13 cellular contexts compared by ENCODE assay signal in genomic region chr22:39361495-39361894, GRCh38. TPM values are rescaled to one million over a fixed set of nuclear protein-coding genes. Genes with fewer than 3 reads are reported as not detected.
DNase-seq lines count a peak whose midpoint lies in the region; ATAC-seq and TF ChIP-seq lines count a peak whose summit lies in the region.
"Had no signal": no experiment of that assay in that cellular context is flagged by ENCODE, and none has a peak within 500 bp of the region (broad histone marks: within the 10 kb centered on the region; RNA-seq: fewer than 3 reads in every experiment).

No MANE protein-coding gene starts in this region.

- H3K4me2 ChIP-seq in DOHH2 (ENCODE audit: low read length) (no peak overlapping the region), mesenchymal stem cell (ENCODE audit: low read length, poor library complexity, severe bottlenecking) (no peak overlapping the region)

- TF ChIP-seq RAD21 in Ishikawa (IDR thresholded peaks at IDR 0.05; ENCODE audit: low read depth) = no peak

- H2BK12ac ChIP-seq in mesenchymal stem cell (ENCODE audit: low read length in 2 of 2) = no peak overlapping the region

- no peak overlapping the region for H3K27ac ChIP-seq in DOHH2 (ENCODE audit: low read depth, low read length)
- no peak overlapping the region for H3K27ac ChIP-seq in mesenchymal stem cell (ENCODE audit: low read length, poor library complexity, severe bottlenecking)
- H3K27ac ChIP-seq: left ventricle myocardium inferior, uterus had no signal

- H3K4me1 ChIP-seq in DOHH2 (ENCODE audit: control insufficient read depth, low read length) (peaks cover 8% of the 10 kb centered on the region), mesenchymal stem cell (ENCODE audit: control insufficient read depth, insufficient read depth, low read depth, low read length) (peaks cover 63% of the 10 kb centered on the region)

- H3K9ac ChIP-seq in mesenchymal stem cell (ENCODE audit: low read length) = no peak overlapping the region

- DNase-seq in mesenchymal stem cell = no peak
- no peak for DNase-seq in A172 (ENCODE audit: low spot score)
- DNase-seq: activated CD4-positive, alpha-beta T cell treated with anti-CD3 and anti-CD28 coated beads, Interleukin-2, amount 50 U/mL, for 48 hours; activated effector memory CD4-positive, alpha-beta T cell treated with anti-CD3 and anti-CD28 coated beads, Interleukin-2, amount 50 U/mL, for 16 hours; foreskin melanocyte; hippocampal formation; left ventricle myocardium inferior; uterus had no signal

- H2AFZ ChIP-seq in mesenchymal stem cell (ENCODE audit: low read depth, low read length) = no peak overlapping the region

- H3K27me3 ChIP-seq in DOHH2 (ENCODE audit: control insufficient read depth, low read length) = no peaks in the 10 kb centered on the region
- no peaks in the 10 kb centered on the region for H3K27me3 ChIP-seq in mesenchymal stem cell (ENCODE audit: control insufficient read depth in 1 of 2, insufficient read depth in 1 of 2, low read length in 2 of 2)
- H3K27me3 ChIP-seq: uterus had no signal

- no peak overlapping the region for H3K4ac ChIP-seq in mesenchymal stem cell (ENCODE audit: low read depth in 1 of 2, low read length in 2 of 2)

- ATAC-seq in GM18907 (IDR thresholded peaks at IDR 0.05; ENCODE audit: unreplicated experiment) = no peak
- ATAC-seq: GM12878 had no signal

- H4K91ac ChIP-seq in mesenchymal stem cell (ENCODE audit: low read length) = no peak overlapping the region

- no peak overlapping the region for H2BK120ac ChIP-seq in mesenchymal stem cell (ENCODE audit: low read depth, low read length)

- no peaks in the 10 kb centered on the region for H4K20me1 ChIP-seq in DOHH2 (ENCODE audit: control insufficient read depth, insufficient read depth, low read depth, low read length)

- WGBS in mesenchymal stem cell = 98% methylated on average over 7 of the region's 7 CpGs

- no peaks in the 10 kb centered on the region for H3K9me2 ChIP-seq in DOHH2 (replicated peaks; ENCODE audit: control insufficient read depth, low read length)

- H3K23ac ChIP-seq in mesenchymal stem cell (ENCODE audit: low read length in 2 of 2) = no peak overlapping the region

- TF ChIP-seq EP300 in Ishikawa (IDR thresholded peaks at IDR 0.05; ENCODE audit: borderline replicate concordance) = no peak

- TF ChIP-seq CTCF in DOHH2 (IDR thresholded peaks at IDR 0.05; ENCODE audit: low read depth, low read length, poor library complexity, severe bottlenecking) = peak; percentile 13

- H3K4me3 ChIP-seq in DOHH2 (ENCODE audit: low read length) (no peak overlapping the region), mesenchymal stem cell (ENCODE audit: insufficient read depth in 1 of 2, low read depth in 1 of 2, low read length in 2 of 2) (no peak overlapping the region)
- H3K4me3 ChIP-seq: GM12878, left ventricle myocardium inferior, uterus had no signal

- H2AK5ac ChIP-seq in mesenchymal stem cell (ENCODE audit: low read length, severe bottlenecking) = peak overlapping the region; percentile 86

- H3K14ac ChIP-seq in mesenchymal stem cell (ENCODE audit: low read length in 2 of 2) = no peak overlapping the region

- no peak overlapping the region for H4K8ac ChIP-seq in mesenchymal stem cell (ENCODE audit: low read length)

- H3F3A ChIP-seq in DOHH2 (ENCODE audit: control insufficient read depth, insufficient read depth) = no peaks in the 10 kb centered on the region

- no peak overlapping the region for H2BK15ac ChIP-seq in mesenchymal stem cell (ENCODE audit: low read depth, poor library complexity, severe bottlenecking)

- H3K79me1 ChIP-seq in mesenchymal stem cell (replicated peaks; ENCODE audit: low read length, poor library complexity, severe bottlenecking) = peaks cover 15% of the 10 kb centered on the region

- no peaks in the 10 kb centered on the region for H3K9me3 ChIP-seq in DOHH2 (ENCODE audit: control insufficient read depth, insufficient read depth, low read length)
- no peaks in the 10 kb centered on the region for H3K9me3 ChIP-seq in mesenchymal stem cell (ENCODE audit: control insufficient read depth, low read length)
- H3K9me3 ChIP-seq: left ventricle myocardium inferior, uterus had no signal

- no peak overlapping the region for H2BK5ac ChIP-seq in mesenchymal stem cell (ENCODE audit: low read depth, low read length, poor library complexity, severe bottlenecking)

- no peaks in the 10 kb centered on the region for H3K79me2 ChIP-seq in DOHH2 (ENCODE audit: control insufficient read depth, low read length)

- no peak overlapping the region for H3K18ac ChIP-seq in mesenchymal stem cell (ENCODE audit: low read depth in 1 of 2, low read length in 2 of 2)

- H3K36me3 ChIP-seq in DOHH2 (ENCODE audit: control insufficient read depth, low read length) (no peaks in the 10 kb centered on the region), mesenchymal stem cell (ENCODE audit: control insufficient read depth in 1 of 2, insufficient read depth in 2 of 2, low read depth in 1 of 2, low read length in 2 of 2) (peaks cover 0 to 7% of the 10 kb centered on the region in 2 experiments)
- H3K36me3 ChIP-seq: uterus had no signal

TF ChIP-seq in Ishikawa, 13 proteins besides CTCF, POLR2A, EP300 and RAD21:
- TF ChIP-seq TCF12 (IDR thresholded peaks at IDR 0.05; ENCODE audit: low read depth) (no peak), EGR1 (IDR thresholded peaks at IDR 0.05) (no peak), NFIC (IDR thresholded peaks at IDR 0.05) (no peak), TEAD4 (IDR thresholded peaks at IDR 0.05) (no peak), ZBTB7A (IDR thresholded peaks at IDR 0.05; ENCODE audit: low read depth) (0 out of 2 replicates have a peak, but pooled peaks have one; percentile 5), TAF1 (IDR thresholded peaks at IDR 0.05; ENCODE audit: low read depth) (no peak), MAX (IDR thresholded peaks at IDR 0.05) (peak; percentile 0; the same call in 1 of the 2 replicates), CREB1 (IDR thresholded peaks at IDR 0.05; ENCODE audit: low read depth) (no peak), FOXM1 (IDR thresholded peaks at IDR 0.05; ENCODE audit: borderline replicate concordance, low read depth) (no peak), YY1 (IDR thresholded peaks at IDR 0.05; ENCODE audit: low read depth) (no peak), CEBPB (IDR thresholded peaks at IDR 0.05) (no peak)
- TF ChIP-seq, protein P1, sequence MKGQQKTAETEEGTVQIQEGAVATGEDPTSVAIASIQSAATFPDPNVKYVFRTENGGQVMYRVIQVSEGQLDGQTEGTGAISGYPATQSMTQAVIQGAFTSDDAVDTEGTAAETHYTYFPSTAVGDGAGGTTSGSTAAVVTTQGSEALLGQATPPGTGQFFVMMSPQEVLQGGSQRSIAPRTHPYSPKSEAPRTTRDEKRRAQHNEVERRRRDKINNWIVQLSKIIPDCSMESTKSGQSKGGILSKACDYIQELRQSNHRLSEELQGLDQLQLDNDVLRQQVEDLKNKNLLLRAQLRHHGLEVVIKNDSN (IDR thresholded peaks at IDR 0.05) = no peak
- TF ChIP-seq, protein P2, sequence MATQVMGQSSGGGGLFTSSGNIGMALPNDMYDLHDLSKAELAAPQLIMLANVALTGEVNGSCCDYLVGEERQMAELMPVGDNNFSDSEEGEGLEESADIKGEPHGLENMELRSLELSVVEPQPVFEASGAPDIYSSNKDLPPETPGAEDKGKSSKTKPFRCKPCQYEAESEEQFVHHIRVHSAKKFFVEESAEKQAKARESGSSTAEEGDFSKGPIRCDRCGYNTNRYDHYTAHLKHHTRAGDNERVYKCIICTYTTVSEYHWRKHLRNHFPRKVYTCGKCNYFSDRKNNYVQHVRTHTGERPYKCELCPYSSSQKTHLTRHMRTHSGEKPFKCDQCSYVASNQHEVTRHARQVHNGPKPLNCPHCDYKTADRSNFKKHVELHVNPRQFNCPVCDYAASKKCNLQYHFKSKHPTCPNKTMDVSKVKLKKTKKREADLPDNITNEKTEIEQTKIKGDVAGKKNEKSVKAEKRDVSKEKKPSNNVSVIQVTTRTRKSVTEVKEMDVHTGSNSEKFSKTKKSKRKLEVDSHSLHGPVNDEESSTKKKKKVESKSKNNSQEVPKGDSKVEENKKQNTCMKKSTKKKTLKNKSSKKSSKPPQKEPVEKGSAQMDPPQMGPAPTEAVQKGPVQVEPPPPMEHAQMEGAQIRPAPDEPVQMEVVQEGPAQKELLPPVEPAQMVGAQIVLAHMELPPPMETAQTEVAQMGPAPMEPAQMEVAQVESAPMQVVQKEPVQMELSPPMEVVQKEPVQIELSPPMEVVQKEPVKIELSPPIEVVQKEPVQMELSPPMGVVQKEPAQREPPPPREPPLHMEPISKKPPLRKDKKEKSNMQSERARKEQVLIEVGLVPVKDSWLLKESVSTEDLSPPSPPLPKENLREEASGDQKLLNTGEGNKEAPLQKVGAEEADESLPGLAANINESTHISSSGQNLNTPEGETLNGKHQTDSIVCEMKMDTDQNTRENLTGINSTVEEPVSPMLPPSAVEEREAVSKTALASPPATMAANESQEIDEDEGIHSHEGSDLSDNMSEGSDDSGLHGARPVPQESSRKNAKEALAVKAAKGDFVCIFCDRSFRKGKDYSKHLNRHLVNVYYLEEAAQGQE (IDR thresholded peaks at IDR 0.05; ENCODE audit: low read depth) = no peak

RNA-seq across cellular contexts. Expression of gene SYNGR1, which starts 11.7 kb away (rescaled TPM):
- polyA plus RNA-seq in mesenchymal stem cell (2013, experiment 1 of 2) = 22.3 TPM
- 22.9 TPM for polyA plus RNA-seq in mesenchymal stem cell (2013, experiment 2 of 2)
- 2.4 and 2.9 TPM in 2 replicates for total RNA-seq in A172 (2014; rRNA removed; shearing (Covaris generic))
- total RNA-seq: HT-29 had no signal

RNA-seq across cellular contexts. Expression of gene TAB1, which starts 38.1 kb away (rescaled TPM):
- polyA plus RNA-seq in mesenchymal stem cell (2013, experiment 1 of 2) = 10.8 TPM
- polyA plus RNA-seq in mesenchymal stem cell (2013, experiment 2 of 2) = 11.1 TPM
- 5.8 and 6.3 TPM in 2 replicates for total RNA-seq in A172 (2014; rRNA removed; shearing (Covaris generic))

RNA-seq across cellular contexts. Expression of gene RPL3, which starts 42.1 kb away (rescaled TPM):
- 1,826 TPM for polyA plus RNA-seq in mesenchymal stem cell (2013, experiment 1 of 2)
- 1,787 TPM for polyA plus RNA-seq in mesenchymal stem cell (2013, experiment 2 of 2)
- total RNA-seq in A172 (2014; rRNA removed; shearing (Covaris generic)) = 867 and 969 TPM in 2 replicates
